In genomic region chr15:43370975-43371974, GRCh38 we compare ENCODE assay signal across 1 cellular context.
A peak's percentile ranks its signal among the peaks of the same experiment; 100 is the strongest.
TF ChIP-seq lines count a peak whose summit lies in the region.

Gene TUBGCP4 (plus strand): TSS chr15:43371101. CDS start chr15:43371355, 254 bp downstream.
Gene ZSCAN29 (minus strand): TSS chr15:43371043. CDS start chr15:43369913, 1,130 bp downstream.

TF ChIP-seq in WTC11, 78 proteins besides CTCF, POLR2A, EP300 and RAD21 (continued from another document):
- TF ChIP-seq ERG (CRISPR knock-in tag; IDR thresholded peaks at IDR 0.05), result no peak
- peak; percentile 80 for TF ChIP-seq USF1 (CRISPR knock-in tag; IDR thresholded peaks at IDR 0.05)
- peak; percentile 44; the same call in 1 of the 2 replicates for TF ChIP-seq E2F1 (CRISPR knock-in tag; IDR thresholded peaks at IDR 0.05)
- no peak for TF ChIP-seq ZNF219 (CRISPR knock-in tag; IDR thresholded peaks at IDR 0.05; ENCODE audit: borderline replicate concordance)
- TF ChIP-seq ETV6 (CRISPR knock-in tag; IDR thresholded peaks at IDR 0.05), result peak; percentile 79; the same call in 1 of the 2 replicates
- no peak for TF ChIP-seq AFF4 (CRISPR knock-in tag; IDR thresholded peaks at IDR 0.05; ENCODE audit: borderline replicate concordance)
- no peak for TF ChIP-seq ZNF423 (CRISPR knock-in tag; IDR thresholded peaks at IDR 0.05)
- TF ChIP-seq IRF1 (CRISPR knock-in tag; IDR thresholded peaks at IDR 0.05), result no peak
- peak; percentile 75; the same call in 1 of the 2 replicates for TF ChIP-seq FOXK1 (CRISPR knock-in tag; IDR thresholded peaks at IDR 0.05)
- 0 out of 2 replicates have a peak, but pooled peaks have one; percentile 34 for TF ChIP-seq ESRRA (CRISPR knock-in tag; IDR thresholded peaks at IDR 0.05; ENCODE audit: borderline replicate concordance)
- TF ChIP-seq JUN (CRISPR knock-in tag; IDR thresholded peaks at IDR 0.05), result no peak
- no peak for TF ChIP-seq IRF2 (CRISPR knock-in tag; IDR thresholded peaks at IDR 0.05; ENCODE audit: borderline replicate concordance, low read depth)
- no peak for TF ChIP-seq GRHL2 (CRISPR knock-in tag; IDR thresholded peaks at IDR 0.05; ENCODE audit: insufficient replicate concordance, severe bottlenecking)
